8 cellular contexts compared by ENCODE assay signal in the genomic region with DNA sequence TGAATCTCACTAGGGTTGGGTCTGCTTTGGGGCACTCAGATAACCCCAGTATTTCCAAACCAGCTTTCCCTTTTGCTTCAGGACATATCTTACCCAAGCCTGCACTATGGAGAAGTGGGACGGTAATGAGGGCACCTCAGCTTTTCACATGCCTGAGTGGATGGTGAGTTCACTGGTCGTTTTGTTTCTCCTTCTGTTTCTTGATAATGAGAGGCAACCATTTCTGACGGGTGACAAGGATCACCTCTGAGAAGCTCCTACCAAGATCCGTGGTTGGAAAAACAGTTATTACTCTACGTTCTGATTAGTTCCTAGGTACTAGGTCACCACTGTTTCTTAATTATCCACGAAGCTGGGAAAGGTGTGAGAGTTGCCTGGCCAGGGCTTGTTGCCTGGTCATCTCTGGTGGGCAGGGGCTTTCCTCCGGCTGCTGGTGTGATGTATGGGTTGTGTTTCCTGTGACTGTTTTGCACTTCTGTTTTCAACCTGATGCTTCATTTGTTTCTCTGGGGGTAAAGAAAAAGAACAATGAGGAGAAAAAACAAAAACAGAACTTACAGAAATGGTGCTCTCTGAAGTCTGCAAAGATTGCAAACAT.
DNase-seq lines count a peak whose midpoint lies in the region; ATAC-seq, FAIRE-seq and TF ChIP-seq lines count a peak whose summit lies in the region.

No MANE protein-coding gene starts in this region.

- peak overlapping the region; percentile 69 for H3K9ac ChIP-seq in GM12878 (ENCODE audit: control insufficient read depth, insufficient read depth, low read length)

- no peaks in the 10 kb centered on the region for H4K20me1 ChIP-seq in GM12878 (ENCODE audit: control insufficient read depth, insufficient read depth)

- H3K9me3 Mint-ChIP-seq in activated CD4-positive, alpha-beta T cell treated with anti-CD3 and anti-CD28 coated beads, Interleukin-2, amount 10 ng/mL, durations not matched to agents 24 days and 14 days: no peaks in the 10 kb centered on the region
- no peaks in the 10 kb centered on the region for H3K9me3 Mint-ChIP-seq in stimulated activated memory B cell treated with anti-CD40 and anti-IgM and Interleukin-4, amounts not matched to agents 10 μg/mL and 1 μg/mL and 100 μg/mL, for 72 hours

- SMC1A ChIA-PET in GM12878 (lab: Charles Lee; ENCODE audit: uncharacterized antibody, unreplicated experiment): interaction anchor here (0.5 to 18.3 kb wide), 34 partner anchors 8 to 642 kb away, joined by 3 to 451 read pairs (median 6); partner anchors contain the start of gene STRIP2

- H3K79me2 ChIP-seq in GM12878 (ENCODE audit: control insufficient read depth, insufficient read depth, low read length): no peaks in the 10 kb centered on the region; the same call in 1 of the 2 replicates

- CTCF ChIA-PET in GM12878 (lab: Yijun Ruan, JAX): interaction anchor here (0.6 to 16.9 kb wide), 54 partner anchors 10 to 642 kb away, joined by 3 to 561 read pairs (median 5); partner anchors contain the start of genes AHCYL2 and STRIP2

- DNase-seq in activated CD4-positive, alpha-beta T cell treated with anti-CD3 and anti-CD28 coated beads, Interleukin-2, amount 10 ng/mL, durations not matched to agents 24 days and 14 days: peak; percentile 75
- no peak for DNase-seq in activated CD4-positive, alpha-beta T cell treated with anti-CD3 and anti-CD28 coated beads for 4 hours
- DNase-seq in GM12878 (ENCODE audit: low read depth, low spot score) (peak; percentile 55), cerebellum (ENCODE audit: low spot score) (no peak), iPS-NIHi7 (ENCODE audit: extremely low spot score) (no peak), NCI-H1417 (lab: John Stamatoyannopoulos, UW) (no peak)

- peaks cover 10% of the 10 kb centered on the region; the same call in 1 of the 2 replicates for H3K4me1 ChIP-seq in GM12878 (ENCODE audit: control insufficient read depth, insufficient read depth, low read length)

- no peaks in the 10 kb centered on the region for H3K36me3 Mint-ChIP-seq in activated CD4-positive, alpha-beta T cell treated with anti-CD3 and anti-CD28 coated beads, Interleukin-2, amount 10 ng/mL, durations not matched to agents 24 days and 14 days (ENCODE audit: low read depth)
- H3K36me3 Mint-ChIP-seq in stimulated activated memory B cell treated with anti-CD40 and anti-IgM and Interleukin-4, amounts not matched to agents 10 μg/mL and 1 μg/mL and 100 μg/mL, for 72 hours: no peaks in the 10 kb centered on the region

- H3K36me3 ChIP-seq in GM12878 (ENCODE audit: control insufficient read depth in 2 of 2, insufficient read depth in 2 of 2, low read length in 1 of 2): no peaks in the 10 kb centered on the region

- TF ChIP-seq EP300 in GM12878 (IDR thresholded peaks at IDR 0.05; ENCODE audit: borderline replicate concordance in 1 of 2, control insufficient read depth in 1 of 2, low read depth in 2 of 2, low read length in 2 of 2): peak; percentile 61 to 78; a peak in 3 of 4 replicates

- H3K27ac Mint-ChIP-seq in activated CD4-positive, alpha-beta T cell treated with anti-CD3 and anti-CD28 coated beads, Interleukin-2, amount 10 ng/mL, durations not matched to agents 24 days and 14 days: peak overlapping the region; percentile 89
- peak overlapping the region; percentile 91 for H3K27ac Mint-ChIP-seq in stimulated activated memory B cell treated with anti-CD40 and anti-IgM and Interleukin-4, amounts not matched to agents 10 μg/mL and 1 μg/mL and 100 μg/mL, for 72 hours

- POLR2A ChIA-PET in GM12878 (lab: Charles Lee): interaction anchor here (0.6 to 4.3 kb wide), 16 partner anchors 8 to 455 kb away, joined by 3 to 27 read pairs (median 4); partner anchors contain the start of genes AHCYL2 and STRIP2

- H2AFZ ChIP-seq in GM12878 (ENCODE audit: control insufficient read depth, low read depth, low read length): peak overlapping the region; percentile 86

- H3K27me3 Mint-ChIP-seq in activated CD4-positive, alpha-beta T cell treated with anti-CD3 and anti-CD28 coated beads, Interleukin-2, amount 10 ng/mL, durations not matched to agents 24 days and 14 days: no peaks in the 10 kb centered on the region
- no peaks in the 10 kb centered on the region for H3K27me3 Mint-ChIP-seq in stimulated activated memory B cell treated with anti-CD40 and anti-IgM and Interleukin-4, amounts not matched to agents 10 μg/mL and 1 μg/mL and 100 μg/mL, for 72 hours

- H3K4me1 Mint-ChIP-seq in activated CD4-positive, alpha-beta T cell treated with anti-CD3 and anti-CD28 coated beads, Interleukin-2, amount 10 ng/mL, durations not matched to agents 24 days and 14 days: peaks cover 40% of the 10 kb centered on the region
- H3K4me1 Mint-ChIP-seq in stimulated activated memory B cell treated with anti-CD40 and anti-IgM and Interleukin-4, amounts not matched to agents 10 μg/mL and 1 μg/mL and 100 μg/mL, for 72 hours: peaks cover 27% of the 10 kb centered on the region

- no peaks in the 10 kb centered on the region for H3K9me3 ChIP-seq in GM12878 (replicated peaks; ENCODE audit: control insufficient read depth, insufficient read depth, low read length)

- peak overlapping the region; percentile 92 for H3K27ac ChIP-seq in GM12878 (ENCODE audit: control insufficient read depth, insufficient read depth)

- in situ Hi-C loops in GM12878 (cut with MboI): loop anchor here (5.0 to 10.0 kb wide), 3 partner anchors 94 to 646 kb away; no protein-coding TSS in a partner anchor

- TF ChIP-seq POLR2A in GM12878 (IDR thresholded peaks at IDR 0.05; ENCODE audit: low read depth, low read length): 0 out of 2 replicates have a peak, but pooled peaks have one; percentile 21

- peak overlapping the region; percentile 73 for H3K4me3 Mint-ChIP-seq in activated CD4-positive, alpha-beta T cell treated with anti-CD3 and anti-CD28 coated beads, Interleukin-2, amount 10 ng/mL, durations not matched to agents 24 days and 14 days
- H3K4me3 Mint-ChIP-seq in stimulated activated memory B cell treated with anti-CD40 and anti-IgM and Interleukin-4, amounts not matched to agents 10 μg/mL and 1 μg/mL and 100 μg/mL, for 72 hours: peak overlapping the region; percentile 62

- H3K4me3 ChIP-seq in GM12878: peak overlapping the region; percentile 45

- RAD21 ChIA-PET in GM12878 (lab: Charles Lee; ENCODE audit: unreplicated experiment): interaction anchor here (0.7 to 16.7 kb wide), 40 partner anchors 9 to 641 kb away, joined by 3 to 333 read pairs (median 7); partner anchors contain the start of genes AHCYL2, NRF1 and STRIP2

- no peak for TF ChIP-seq CTCF in GM12878 (IDR thresholded peaks at IDR 0.05 in 2 of 3, conservative IDR thresholded peaks at IDR 0.05 in 1 of 3; ENCODE audit: control insufficient read depth in 2 of 3, extremely low read depth in 1 of 3, insufficient read depth in 1 of 3, low read depth in 3 of 3, low read length in 3 of 3)

- intact Hi-C loops in activated CD4-positive, alpha-beta T cell treated with anti-CD3 and anti-CD28 coated beads, Interleukin-2, amount 10 ng/mL, durations not matched to agents 24 days and 14 days (cut with micrococcal nuclease): loop anchor here (1.0 to 5.0 kb wide), 5 partner anchors 24 to 456 kb away; no protein-coding TSS in a partner anchor
- intact Hi-C loops in GM12878 (cut with micrococcal nuclease; ENCODE audit: unreplicated experiment): loop anchor here (1.0 to 5.0 kb wide), 4 partner anchors 66 to 459 kb away; partner anchors contain the start of gene STRIP2

- no peak for FAIRE-seq in GM12878 (lab: Jason Lieb, UNC)

- H3K27me3 ChIP-seq in GM12878 (replicated peaks in 1 of 2; ENCODE audit: control insufficient read depth in 2 of 2, insufficient read depth in 2 of 2, low read length in 1 of 2): no peaks in the 10 kb centered on the region

- TSS peak; percentile 54 for BruUV-seq in GM12878 (replicated peaks; lab: Mats Ljungman, UMichigan)

- TF ChIP-seq RAD21 in GM12878 (IDR thresholded peaks at IDR 0.05; ENCODE audit: insufficient read depth, low read depth, low read length): no peak

- 1% methylated on average over 7 of the region's 7 CpGs for WGBS in GM12878 (ENCODE audit: insufficient coverage, insufficient replicate concordance, low lambda C conversion rate, missing lambda C conversion rate)

- ATAC-seq in HG02943 (IDR thresholded peaks at IDR 0.05; ENCODE audit: low read depth, unreplicated experiment) (peak; percentile 28), GM12878 (peak; percentile 80)
- peak; percentile 71 for ATAC-seq in stimulated activated memory B cell treated with anti-CD40 and anti-IgM and Interleukin-4, amounts not matched to agents 10 μg/mL and 1 μg/mL and 100 μg/mL, for 72 hours

- H3K4me2 ChIP-seq in GM12878 (ENCODE audit: control insufficient read depth, insufficient read depth): peak overlapping the region; percentile 75

TF ChIP-seq in GM12878, 131 proteins besides CTCF, POLR2A, EP300 and RAD21 (continues in another document):
- TF ChIP-seq, protein P1, sequence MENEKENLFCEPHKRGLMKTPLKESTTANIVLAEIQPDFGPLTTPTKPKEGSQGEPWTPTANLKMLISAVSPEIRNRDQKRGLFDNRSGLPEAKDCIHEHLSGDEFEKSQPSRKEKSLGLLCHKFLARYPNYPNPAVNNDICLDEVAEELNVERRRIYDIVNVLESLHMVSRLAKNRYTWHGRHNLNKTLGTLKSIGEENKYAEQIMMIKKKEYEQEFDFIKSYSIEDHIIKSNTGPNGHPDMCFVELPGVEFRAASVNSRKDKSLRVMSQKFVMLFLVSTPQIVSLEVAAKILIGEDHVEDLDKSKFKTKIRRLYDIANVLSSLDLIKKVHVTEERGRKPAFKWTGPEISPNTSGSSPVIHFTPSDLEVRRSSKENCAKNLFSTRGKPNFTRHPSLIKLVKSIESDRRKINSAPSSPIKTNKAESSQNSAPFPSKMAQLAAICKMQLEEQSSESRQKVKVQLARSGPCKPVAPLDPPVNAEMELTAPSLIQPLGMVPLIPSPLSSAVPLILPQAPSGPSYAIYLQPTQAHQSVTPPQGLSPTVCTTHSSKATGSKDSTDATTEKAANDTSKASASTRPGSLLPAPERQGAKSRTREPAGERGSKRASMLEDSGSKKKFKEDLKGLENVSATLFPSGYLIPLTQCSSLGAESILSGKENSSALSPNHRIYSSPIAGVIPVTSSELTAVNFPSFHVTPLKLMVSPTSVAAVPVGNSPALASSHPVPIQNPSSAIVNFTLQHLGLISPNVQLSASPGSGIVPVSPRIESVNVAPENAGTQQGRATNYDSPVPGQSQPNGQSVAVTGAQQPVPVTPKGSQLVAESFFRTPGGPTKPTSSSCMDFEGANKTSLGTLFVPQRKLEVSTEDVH (IDR thresholded peaks at IDR 0.05; ENCODE audit: low read depth, partially characterized antibody): no peak
- 0 out of 2 replicates have a peak, but pooled peaks have one; percentile 24 for TF ChIP-seq PML (IDR thresholded peaks at IDR 0.05; ENCODE audit: low read length)
- TF ChIP-seq YY1 (IDR thresholded peaks at IDR 0.05; ENCODE audit: low read depth, low read length): no peak
- peak; percentile 41; the same call in 1 of the 2 replicates for TF ChIP-seq FOXM1 (IDR thresholded peaks at IDR 0.05; ENCODE audit: low read depth, low read length)
- no peak for TF ChIP-seq HDAC2 (IDR thresholded peaks at IDR 0.05)
- no peak for TF ChIP-seq STAT3 (IDR thresholded peaks at IDR 0.05; ENCODE audit: low read depth, low read length)
- no peak for TF ChIP-seq RCOR1 (conservative IDR thresholded peaks at IDR 0.05; ENCODE audit: low read depth, low read length)
- TF ChIP-seq SMAD1 (IDR thresholded peaks at IDR 0.05; ENCODE audit: low read depth, partially characterized antibody): peak; percentile 17

Comparison
In these comparisons a context has a peak if more than half of its experiments do, and no peak if none do; other contexts are left out.
1. DNase-seq: peak in activated CD4-positive, alpha-beta T cell treated with anti-CD3 and anti-CD28 coated beads, Interleukin-2, amount 10 ng/mL, durations not matched to agents 24 days and 14 days (single experiment) and GM12878 (single experiment); none in activated CD4-positive, alpha-beta T cell treated with anti-CD3 and anti-CD28 coated beads for 4 hours (0 of 2), cerebellum (single experiment), iPS-NIHi7 (single experiment) and NCI-H1417 (0 of 3).
2. ATAC-seq: peak in every context shown above with its lines; median percentile 80 in GM12878; 71 in stimulated activated memory B cell treated with anti-CD40 and anti-IgM and Interleukin-4, amounts not matched to agents 10 μg/mL and 1 μg/mL and 100 μg/mL, for 72 hours; 28 in HG02943.